Comparison of ENCODE assay signal across 8 cellular contexts in genomic region chr6:134519456-134519855, GRCh38.
A peak's percentile ranks its signal among the peaks of the same experiment; 100 is the strongest.
DNase-seq lines count a peak whose midpoint lies in the region; ATAC-seq and TF ChIP-seq lines count a peak whose summit lies in the region.

No MANE protein-coding gene starts in this region.

- H3K36me3 ChIP-seq in A673 (ENCODE audit: insufficient read depth, low read length, poor library complexity, severe bottlenecking): no peaks in the 10 kb centered on the region

- DNase-seq in A673 (ENCODE audit: low spot score): peak; percentile 91
- peak; percentile 10 for DNase-seq in T-helper 9 cell
- DNase-seq in globus pallidus (ENCODE audit: low spot score): peak; percentile 58
- no peak for DNase-seq in SW480 (ENCODE audit: low spot score)
- no peak for DNase-seq in NCI-H82 (lab: John Stamatoyannopoulos, UW)

- H3K4me1 ChIP-seq in A673 (ENCODE audit: insufficient read depth, low read length, poor library complexity, severe bottlenecking): peaks cover 60% of the 10 kb centered on the region

- intact Hi-C loops in A673 (cut with micrococcal nuclease; ENCODE audit: unreplicated experiment): loop anchor here (2.0 to 5.0 kb wide), 3 partner anchors 121 to 342 kb away; no protein-coding TSS in a partner anchor

- H3K4me3 ChIP-seq in A673 (ENCODE audit: low read depth, low read length, poor library complexity, severe bottlenecking): no peak overlapping the region

- no peaks in the 10 kb centered on the region for H3K9me3 ChIP-seq in A673 (ENCODE audit: low read depth, low read length, poor library complexity, severe bottlenecking)

- no peaks in the 10 kb centered on the region for H3K27me3 ChIP-seq in A673 (replicated peaks; ENCODE audit: insufficient read depth, low read depth, low read length, poor library complexity)

- BruUV-seq in A673 (replicated peaks; lab: Mats Ljungman, UMichigan): no TSS peak

- peak overlapping the region; percentile 74 for H3K27ac ChIP-seq in A673 (ENCODE audit: low read depth, low read length, poor library complexity, severe bottlenecking)

- CTCF ChIA-PET in A673 (lab: Charles Lee): no interaction called here

- no peak for TF ChIP-seq CTCF in A673 (conservative IDR thresholded peaks at IDR 0.05; ENCODE audit: low read depth, low read length)

- ATAC-seq in GM21737 (IDR thresholded peaks at IDR 0.05; ENCODE audit: unreplicated experiment): peak; percentile 65
- no peak for ATAC-seq in HG02970 (IDR thresholded peaks at IDR 0.05; ENCODE audit: low FRiP score, unreplicated experiment)
- ATAC-seq in HG03521 (IDR thresholded peaks at IDR 0.05; ENCODE audit: unreplicated experiment): no peak

- POLR2A ChIA-PET in A673 (lab: Charles Lee; ENCODE audit: low non-redundant PET): no interaction called here

Comparison
In these comparisons a context has a peak if more than half of its experiments do, and no peak if none do; other contexts are left out.
1. DNase-seq: peak in A673 (single experiment), T-helper 9 cell (single experiment) and globus pallidus (single experiment); none in SW480 (single experiment) and NCI-H82 (single experiment).